16 cellular contexts compared by ENCODE assay signal in genomic region chr1:46064708-46065107, GRCh38.
DNase-seq lines count a peak whose midpoint lies in the region; ATAC-seq, FAIRE-seq and TF ChIP-seq lines count a peak whose summit lies in the region.
"Had no signal": no experiment of that assay in that cellular context is flagged by ENCODE, and none has a peak within 500 bp of the region (broad histone marks: within the 10 kb centered on the region; RNA-seq: fewer than 3 reads in every experiment).

No MANE protein-coding gene starts in this region.

- CTCF ChIA-PET in CD4-positive, alpha-beta T cell (lab: Charles Lee), result no interaction called here
- CTCF ChIA-PET in T-cell (lab: Charles Lee), result no interaction called here
- CTCF ChIA-PET in CD8-positive, alpha-beta T cell (lab: Charles Lee), result interaction anchor here (0.7 kb wide), 1 partner anchor 26 kb away, joined by 3 read pairs; no protein-coding TSS in a partner anchor

- no peaks in the 10 kb centered on the region for H3K27me3 ChIP-seq in CD4-positive, alpha-beta T cell (ENCODE audit: control insufficient read depth, insufficient read depth, low read length)
- H3K27me3 ChIP-seq in CD8-positive, alpha-beta T cell (ENCODE audit: insufficient read depth, low read length), result no peaks in the 10 kb centered on the region
- H3K27me3 ChIP-seq in tibial nerve, result no peaks in the 10 kb centered on the region
- H3K27me3 ChIP-seq: BLaER1, SJSA1 had no signal

- H3K4me3 Mint-ChIP-seq in CD4-positive, alpha-beta T cell, result no peak overlapping the region
- peak overlapping the region in 2 of 3 donors; percentile 11 to 17 for H3K4me3 Mint-ChIP-seq in T-cell
- peak overlapping the region; percentile 47 for H3K4me3 Mint-ChIP-seq in natural killer cell treated with Interleukin-12 subunit alpha and Interleukin-12 subunit beta and Interleukin-15 and Interleukin-18, amount 100 ng/mL, for 72 hours
- no peak overlapping the region for H3K4me3 Mint-ChIP-seq in CD8-positive, alpha-beta T cell
- H3K4me3 Mint-ChIP-seq: HFFc6 had no signal

- WGBS in tibial nerve, 2 donors, result 88 to 95% methylated on average over 1 of the region's 1 CpG

- H3K4me1 ChIP-seq in CD8-positive, alpha-beta T cell (ENCODE audit: insufficient read depth, low read length), result peaks cover 13% of the 10 kb centered on the region
- H3K4me1 ChIP-seq in tibial nerve, result no peaks in the 10 kb centered on the region
- H3K4me1 ChIP-seq: SJSA1 had no signal

- no peak overlapping the region for H3K27ac ChIP-seq in CD4-positive, alpha-beta T cell (ENCODE audit: low read depth, low read length)
- no peak overlapping the region for H3K27ac ChIP-seq in CD8-positive, alpha-beta T cell (ENCODE audit: low read depth, low read length)
- no peak overlapping the region for H3K27ac ChIP-seq in tibial nerve
- H3K27ac ChIP-seq: BLaER1, RWPE1, SJSA1 had no signal

- H3K27ac Mint-ChIP-seq in CD4-positive, alpha-beta T cell, result peak overlapping the region; percentile 63
- peak overlapping the region in 1 of 2 donors; percentile 77 for H3K27ac Mint-ChIP-seq in T-cell
- H3K27ac Mint-ChIP-seq in natural killer cell treated with Interleukin-12 subunit alpha and Interleukin-12 subunit beta and Interleukin-15 and Interleukin-18, amount 100 ng/mL, for 72 hours, result peak overlapping the region in 1 of 2 donors; percentile 22
- no peak overlapping the region for H3K27ac Mint-ChIP-seq in CD8-positive, alpha-beta T cell
- H3K27ac Mint-ChIP-seq: HFFc6 had no signal

- peak; percentile 53 for FAIRE-seq in GM19239 (lab: Jason Lieb, UNC)

- no peaks in the 10 kb centered on the region for H3K9me3 ChIP-seq in CD4-positive, alpha-beta T cell (ENCODE audit: control insufficient read depth, low read length)
- H3K9me3 ChIP-seq in CD8-positive, alpha-beta T cell (ENCODE audit: low read length), result no peaks in the 10 kb centered on the region
- no peaks in the 10 kb centered on the region for H3K9me3 ChIP-seq in tibial nerve
- H3K9me3 ChIP-seq: SJSA1 had no signal

- peaks cover 34% of the 10 kb centered on the region for H3K4me1 Mint-ChIP-seq in CD4-positive, alpha-beta T cell (ENCODE audit: low read depth)
- peaks cover 25 to 31% (median 28%) of the 10 kb centered on the region in 3 donors for H3K4me1 Mint-ChIP-seq in T-cell
- peaks cover 18 to 28% of the 10 kb centered on the region in 2 donors for H3K4me1 Mint-ChIP-seq in natural killer cell treated with Interleukin-12 subunit alpha and Interleukin-12 subunit beta and Interleukin-15 and Interleukin-18, amount 100 ng/mL, for 72 hours (ENCODE audit: low read depth in 2 of 2)
- peaks cover 19% of the 10 kb centered on the region for H3K4me1 Mint-ChIP-seq in CD8-positive, alpha-beta T cell (ENCODE audit: low read depth)

- TF ChIP-seq EP300 in tibial nerve (IDR thresholded peaks at IDR 0.05), result no peak

- no peak for TF ChIP-seq CTCF in CD4-positive, alpha-beta T cell (IDR thresholded peaks at IDR 0.05)
- no peak for TF ChIP-seq CTCF in CD8-positive, alpha-beta T cell (IDR thresholded peaks at IDR 0.05)
- no peak for TF ChIP-seq CTCF in tibial nerve (IDR thresholded peaks at IDR 0.05)

- DNase-seq in CD4-positive, alpha-beta T cell, result no peak
- no peak for DNase-seq in GM19239 (ENCODE audit: insufficient read length, low spot score)
- no peak for DNase-seq in T-cell
- no peak for DNase-seq in natural killer cell treated with Interleukin-12 subunit alpha and Interleukin-12 subunit beta and Interleukin-15 and Interleukin-18, amount 100 ng/mL, for 72 hours (ENCODE audit: low spot score)
- DNase-seq in CD8-positive, alpha-beta T cell, result no peak
- no peak for DNase-seq in tibial nerve (ENCODE audit: low spot score in 2 of 2)
- DNase-seq: COR-L47, GOT3, HFFc6, NCI-H1417 treated with DMSO at 0.1 percent for 48 hours, NCI-H510A treated with DMSO at 0.1 percent for 48 hours had no signal

- intact Hi-C loops in CD4-positive, alpha-beta T cell (cut with DNase I, micrococcal nuclease), result no loop called here
- intact Hi-C loops in CD8-positive, alpha-beta T cell (cut with DNase I, micrococcal nuclease), result loop anchor here in 1 of 2 experiments (5.0 kb wide), 1 partner anchor 68 kb away; the partner anchor contains the start of gene PIK3R3

- no peaks in the 10 kb centered on the region for H3K27me3 Mint-ChIP-seq in CD4-positive, alpha-beta T cell
- H3K27me3 Mint-ChIP-seq in T-cell, result no peaks in the 10 kb centered on the region
- no peaks in the 10 kb centered on the region for H3K27me3 Mint-ChIP-seq in natural killer cell treated with Interleukin-12 subunit alpha and Interleukin-12 subunit beta and Interleukin-15 and Interleukin-18, amount 100 ng/mL, for 72 hours
- H3K27me3 Mint-ChIP-seq in CD8-positive, alpha-beta T cell (ENCODE audit: low read depth), result no peaks in the 10 kb centered on the region

- TF ChIP-seq POLR2A in tibial nerve (IDR thresholded peaks at IDR 0.05) (no peak), GM18505 (IDR thresholded peaks at IDR 0.05; ENCODE audit: borderline replicate concordance, extremely low read depth, insufficient read depth, insufficient read length) (no peak)

- ATAC-seq in CD4-positive, alpha-beta T cell (ENCODE audit: poor library complexity), result no peak
- ATAC-seq in T-cell (replicated peaks in 1 of 4), result no peak
- ATAC-seq in natural killer cell treated with Interleukin-12 subunit alpha and Interleukin-12 subunit beta and Interleukin-15 and Interleukin-18, amount 100 ng/mL, for 72 hours, result no peak
- no peak for ATAC-seq in CD8-positive, alpha-beta T cell
- ATAC-seq in GM18505 (IDR thresholded peaks at IDR 0.05; ENCODE audit: unreplicated experiment), result no peak

- no peaks in the 10 kb centered on the region for H3K36me3 Mint-ChIP-seq in CD4-positive, alpha-beta T cell (ENCODE audit: low read depth)
- H3K36me3 Mint-ChIP-seq in T-cell, result no peaks in the 10 kb centered on the region
- peaks cover 7% of the 10 kb centered on the region for H3K36me3 Mint-ChIP-seq in natural killer cell treated with Interleukin-12 subunit alpha and Interleukin-12 subunit beta and Interleukin-15 and Interleukin-18, amount 100 ng/mL, for 72 hours
- no peaks in the 10 kb centered on the region for H3K36me3 Mint-ChIP-seq in CD8-positive, alpha-beta T cell

- no peaks in the 10 kb centered on the region for H3K36me3 ChIP-seq in CD8-positive, alpha-beta T cell (ENCODE audit: insufficient read depth, low read length)
- H3K36me3 ChIP-seq in tibial nerve, result no peaks in the 10 kb centered on the region

- H3K9me3 Mint-ChIP-seq in CD4-positive, alpha-beta T cell, result no peaks in the 10 kb centered on the region
- H3K9me3 Mint-ChIP-seq in T-cell, result no peaks in the 10 kb centered on the region
- H3K9me3 Mint-ChIP-seq in natural killer cell treated with Interleukin-12 subunit alpha and Interleukin-12 subunit beta and Interleukin-15 and Interleukin-18, amount 100 ng/mL, for 72 hours, result no peaks in the 10 kb centered on the region
- H3K9me3 Mint-ChIP-seq in CD8-positive, alpha-beta T cell, result no peaks in the 10 kb centered on the region
- H3K9me3 Mint-ChIP-seq: HFFc6 had no signal

- H3K4me3 ChIP-seq in CD8-positive, alpha-beta T cell (ENCODE audit: low read depth, low read length), result no peak overlapping the region
- H3K4me3 ChIP-seq in tibial nerve, result no peak overlapping the region
- H3K4me3 ChIP-seq: BLaER1, GM12878, SJSA1 had no signal

- POLR2A ChIA-PET in CD4-positive, alpha-beta T cell (lab: Charles Lee), result interaction anchor here (0.7 to 1.8 kb wide), 3 partner anchors 102 to 238 kb away, joined by 3 to 10 read pairs (median 3); partner anchors contain the start of gene LRRC41
- POLR2A ChIA-PET in T-cell (lab: Charles Lee), result no interaction called here
- POLR2A ChIA-PET in CD8-positive, alpha-beta T cell (lab: Charles Lee), result interaction anchor here (0.7 kb wide), 1 partner anchor 1932 kb away, joined by 3 read pairs; no protein-coding TSS in a partner anchor

Comparison
In these comparisons a context has a peak if more than half of its experiments do, and no peak if none do; other contexts are left out.
1. H3K4me3 Mint-ChIP-seq: peak in T-cell (2 of 3) and natural killer cell treated with Interleukin-12 subunit alpha and Interleukin-12 subunit beta and Interleukin-15 and Interleukin-18, amount 100 ng/mL, for 72 hours (single experiment); none in CD4-positive, alpha-beta T cell (single experiment) and CD8-positive, alpha-beta T cell (single experiment).
2. POLR2A ChIA-PET loops: an anchor here in CD4-positive, alpha-beta T cell (0.7 to 1.8 kb wide) and CD8-positive, alpha-beta T cell (0.7 kb wide); none called in T-cell.